Comparison of ENCODE assay signal across 33 cellular contexts in genomic region chr5:9864791-9865190, GRCh38.
"Had no signal": no experiment of that assay in that cellular context is flagged by ENCODE, and none has a peak within 500 bp of the region (broad histone marks: within the 10 kb centered on the region; RNA-seq: fewer than 3 reads in every experiment).

No MANE protein-coding gene starts in this region.

- H3K27ac Mint-ChIP-seq: activated B cell treated with CpG ODN at 0.5 μM for 24 hours; activated CD4-positive, alpha-beta memory T cell treated with anti-CD3 and anti-CD28 coated beads for 36 hours; activated CD4-positive, alpha-beta T cell treated with anti-CD3 and anti-CD28 coated beads, Interleukin-2, amount 10 ng/mL, durations not matched to agents 24 days and 14 days; activated CD8-positive, alpha-beta T cell treated with anti-CD3 and anti-CD28 coated beads for 36 hours; activated naive CD4-positive, alpha-beta T cell treated with anti-CD3 and anti-CD28 coated beads for 36 hours; activated naive CD4-positive, alpha-beta T cell treated with anti-CD3 and anti-CD28 coated beads, Interleukin-2, amount 50 U/mL, for 72 hours; activated naive CD8-positive, alpha-beta T cell treated with anti-CD3 and anti-CD28 coated beads for 36 hours; activated T-cell treated with anti-CD3 and anti-CD28 coated beads, Interleukin-2, amount 50 U/mL, for 72 hours; activated T-helper 1 cell treated with anti-CD3 and anti-CD28 coated beads, Interleukin-12 subunit alpha, Interleukin-12 subunit beta, Interleukin-2, Interleukin-4 antibody, amounts not matched to agents 30 ng/mL and 10 ng/mL and 1 ng/mL, durations not matched to agents 14 hours and 24 hours and 36 hours; activated T-helper 17 cell treated with anti-CD3 and anti-CD28 coated beads, Interleukin-2, amount 50 U/mL, for 72 hours; T-helper 2 cell treated with Interferon-gamma antibody and Interleukin-4, amounts not matched to agents 5 μg/mL and 100 μg/mL, for 36 hours had no signal

- ATAC-seq: activated CD8-positive, alpha-beta T cell treated with anti-CD3 and anti-CD28 coated beads for 36 hours; activated naive CD4-positive, alpha-beta T cell treated with anti-CD3 and anti-CD28 coated beads, Interleukin-2, amount 50 U/mL, for 72 hours; activated T-cell treated with anti-CD3 and anti-CD28 coated beads, Interleukin-2, amount 50 U/mL, for 4 hours; activated T-cell treated with anti-CD3 and anti-CD28 coated beads, Interleukin-2, amount 50 U/mL, for 72 hours; activated T-helper 17 cell treated with anti-CD3 and anti-CD28 coated beads, Interleukin-2, amount 50 U/mL, for 72 hours; body of pancreas had no signal

- H3K27me3 Mint-ChIP-seq: activated B cell treated with CpG ODN at 0.5 μM for 24 hours; activated CD4-positive, alpha-beta T cell treated with anti-CD3 and anti-CD28 coated beads, Interleukin-2, amount 10 ng/mL, durations not matched to agents 24 days and 14 days; activated CD8-positive, alpha-beta T cell treated with anti-CD3 and anti-CD28 coated beads for 36 hours; activated naive CD8-positive, alpha-beta T cell treated with anti-CD3 and anti-CD28 coated beads for 36 hours; activated T-helper 17 cell treated with anti-CD3 and anti-CD28 coated beads, Interleukin-2, amount 50 U/mL, for 72 hours had no signal

- DNase-seq: activated B cell treated with CpG ODN at 0.5 μM for 24 hours; activated CD4-positive, alpha-beta memory T cell treated with anti-CD3 and anti-CD28 coated beads for 36 hours; activated CD4-positive, alpha-beta T cell treated with anti-CD3 and anti-CD28 coated beads for 4 hours; activated CD4-positive, alpha-beta T cell treated with anti-CD3 and anti-CD28 coated beads, Interleukin-2, amount 10 ng/mL, durations not matched to agents 24 days and 14 days; activated CD4-positive, alpha-beta T cell treated with anti-CD3 and anti-CD28 coated beads, Interleukin-2, amount 50 U/mL, for 1 hour; activated CD4-positive, alpha-beta T cell treated with anti-CD3 and anti-CD28 coated beads, Interleukin-2, amount 50 U/mL, for 4 hours; activated CD4-positive, CD25-positive, alpha-beta regulatory T cell treated with anti-CD3 and anti-CD28 coated beads, Interleukin-2, amount 50 U/mL, for 72 hours; activated CD8-positive, alpha-beta memory T cell treated with anti-CD3 and anti-CD28 coated beads, Interleukin-2, amount 50 U/mL, for 4 hours; activated CD8-positive, alpha-beta T cell treated with anti-CD3 and anti-CD28 coated beads for 36 hours; activated effector memory CD4-positive, alpha-beta T cell treated with anti-CD3 and anti-CD28 coated beads, Interleukin-2, amount 50 U/mL, for 16 hours; activated gamma-delta T cell treated with Interleukin-2 at 50 U/mL for 16 hours; activated naive CD4-positive, alpha-beta T cell; activated naive CD4-positive, alpha-beta T cell treated with anti-CD3 and anti-CD28 coated beads for 36 hours; activated naive CD4-positive, alpha-beta T cell treated with anti-CD3 and anti-CD28 coated beads, Interleukin-2, amount 50 U/mL, for 16 hours; activated naive CD8-positive, alpha-beta T cell treated with anti-CD3 and anti-CD28 coated beads for 36 hours; activated T-cell treated with anti-CD3 and anti-CD28 coated beads for 4 hours; activated T-cell treated with anti-CD3 and anti-CD28 coated beads, Interleukin-2, amount 50 U/mL, for 1 hour; activated T-cell treated with anti-CD3 and anti-CD28 coated beads, Interleukin-2, amount 50 U/mL, for 4 hours; activated T-cell treated with anti-CD3 and anti-CD28 coated beads, Interleukin-2, amount 50 U/mL, for 72 hours; adrenal gland; amniotic stem cell; aorta; body of pancreas; brain microvascular endothelial cell; central memory CD4-positive, alpha-beta T cell; T-helper 2 cell; T-helper 9 cell had no signal

- H3K27me3 ChIP-seq: adrenal gland, body of pancreas, brain microvascular endothelial cell, breast epithelium had no signal

- H3K27ac ChIP-seq: adrenal gland, body of pancreas, brain microvascular endothelial cell, breast epithelium, VCaP had no signal

- H3K36me3 Mint-ChIP-seq: activated CD4-positive, alpha-beta memory T cell treated with anti-CD3 and anti-CD28 coated beads for 36 hours; activated naive CD8-positive, alpha-beta T cell treated with anti-CD3 and anti-CD28 coated beads for 36 hours had no signal

- H3K4me3 ChIP-seq: adrenal gland, body of pancreas, breast epithelium had no signal

- H3K4me3 Mint-ChIP-seq: activated B cell treated with CpG ODN at 0.5 μM for 24 hours; activated CD4-positive, alpha-beta memory T cell treated with anti-CD3 and anti-CD28 coated beads for 36 hours; activated CD4-positive, alpha-beta T cell treated with anti-CD3 and anti-CD28 coated beads, Interleukin-2, amount 10 ng/mL, durations not matched to agents 24 days and 14 days; activated CD8-positive, alpha-beta T cell treated with anti-CD3 and anti-CD28 coated beads for 36 hours; activated naive CD4-positive, alpha-beta T cell treated with anti-CD3 and anti-CD28 coated beads for 36 hours; activated naive CD8-positive, alpha-beta T cell treated with anti-CD3 and anti-CD28 coated beads for 36 hours; activated T-cell treated with anti-CD3 and anti-CD28 coated beads, Interleukin-2, amount 50 U/mL, for 4 hours; activated T-cell treated with anti-CD3 and anti-CD28 coated beads, Interleukin-2, amount 50 U/mL, for 72 hours; activated T-helper 1 cell treated with anti-CD3 and anti-CD28 coated beads, Interleukin-12 subunit alpha, Interleukin-12 subunit beta, Interleukin-2, Interleukin-4 antibody, amounts not matched to agents 30 ng/mL and 10 ng/mL and 1 ng/mL, durations not matched to agents 14 hours and 24 hours and 36 hours; activated T-helper 17 cell treated with anti-CD3 and anti-CD28 coated beads, Interleukin-2, amount 50 U/mL, for 72 hours; T-helper 2 cell treated with Interferon-gamma antibody and Interleukin-4, amounts not matched to agents 5 μg/mL and 100 μg/mL, for 36 hours had no signal

- H3K36me3 ChIP-seq: adrenal gland, brain microvascular endothelial cell, breast epithelium had no signal

- H3K4me1 ChIP-seq: adrenal gland, breast epithelium had no signal

- H3K4me1 Mint-ChIP-seq: activated B cell treated with CpG ODN at 0.5 μM for 24 hours; activated CD4-positive, alpha-beta T cell treated with anti-CD3 and anti-CD28 coated beads, Interleukin-2, amount 10 ng/mL, durations not matched to agents 24 days and 14 days; activated naive CD8-positive, alpha-beta T cell treated with anti-CD3 and anti-CD28 coated beads for 36 hours; activated T-helper 17 cell treated with anti-CD3 and anti-CD28 coated beads, Interleukin-2, amount 50 U/mL, for 72 hours had no signal
